22 cellular contexts compared by ENCODE assay signal in genomic region chr18:75064513-75064905, GRCh38.
"Had no signal": no experiment of that assay in that cellular context is flagged by ENCODE, and none has a peak within 500 bp of the region (broad histone marks: within the 10 kb centered on the region; RNA-seq: fewer than 3 reads in every experiment).

No MANE protein-coding gene starts in this region.

- H3K27me3 ChIP-seq: MG63 had no signal

- H3K36me3 ChIP-seq: MG63 had no signal

- H3K27ac ChIP-seq: RWPE1 had no signal

- H3K9me3 ChIP-seq: MG63, SK-N-SH had no signal

- ATAC-seq: HepG2, Panc1, PC-3 had no signal

- H3K4me2 ChIP-seq: SK-N-SH had no signal

- H3K9ac ChIP-seq: SK-N-SH had no signal

- H3K4me3 ChIP-seq: MG63 had no signal

- DNase-seq: IMR-90, Karpas-422, KG1, MG63, NCI-H1092, NCI-H1105 treated with DMSO at 0.1 percent for 48 hours, NCI-H1417 treated with DMSO at 0.1 percent for 48 hours, NCI-H146, NCI-H1694 treated with DMSO at 0.1 percent for 48 hours, NCI-H1930, NCI-H2081, NCI-H2107, NCI-H2227 treated with DMSO at 0.1 percent for 48 hours, NCI-H524 treated with DMSO at 0.1 percent for 48 hours, NCI-H69, NCI-H774, PC-3, SHP77 had no signal
